In the genomic region with DNA sequence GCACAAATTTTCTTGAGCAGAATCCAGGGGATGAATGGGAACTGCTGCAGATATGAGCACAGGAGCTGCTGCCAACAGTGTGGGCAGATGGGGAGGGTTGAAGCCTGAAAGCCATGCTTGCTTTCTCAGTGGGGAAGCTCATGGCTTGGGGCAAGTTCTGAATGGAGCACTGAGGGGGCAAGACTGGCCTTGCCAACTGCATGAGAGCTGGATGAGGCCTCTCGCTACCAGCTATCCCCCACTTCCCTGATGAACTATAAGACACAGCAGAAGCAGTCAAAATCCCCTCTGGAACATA, we compare ENCODE assay signal across 20 cellular contexts. TPM values are rescaled to one million over a fixed set of nuclear protein-coding genes. Genes with fewer than 3 reads are reported as not detected.
A peak's percentile ranks its signal among the peaks of the same experiment; 100 is the strongest.
DNase-seq lines count a peak whose midpoint lies in the region; ATAC-seq and TF ChIP-seq lines count a peak whose summit lies in the region.
"Had no signal": no experiment of that assay in that cellular context is flagged by ENCODE, and none has a peak within 500 bp of the region (broad histone marks: within the 10 kb centered on the region; RNA-seq: fewer than 3 reads in every experiment).

No MANE protein-coding gene starts in this region.

- no CpG with 5 or more reads among the region's 1 CpG for WGBS in esophagus muscularis mucosa

- H3K36me3 ChIP-seq in esophagus muscularis mucosa (no peaks in the 10 kb centered on the region), neutrophil (peaks cover 6% of the 10 kb centered on the region), H7 (replicated peaks; ENCODE audit: control insufficient read depth, insufficient read depth, low read length) (no peaks in the 10 kb centered on the region)
- H3K36me3 ChIP-seq: BLaER1 had no signal

- H3K4me1 ChIP-seq in esophagus muscularis mucosa (peaks cover 0 to 10% (median 0%) of the 10 kb centered on the region in 4 donors), neutrophil (ENCODE audit: control insufficient read depth in 1 of 2, insufficient read depth in 1 of 2, low read depth in 1 of 2, low read length in 1 of 2) (peaks cover 30 to 53% of the 10 kb centered on the region in 2 experiments)

- TF ChIP-seq POLR2A in esophagus muscularis mucosa (IDR thresholded peaks at IDR 0.05; ENCODE audit: low read depth): no peak

- intact Hi-C loops in esophagus muscularis mucosa (cut with DNase I): no loop called here

- no peak overlapping the region for H3K27ac ChIP-seq in esophagus muscularis mucosa (replicated peaks in 1 of 4)
- H3K27ac ChIP-seq in neutrophil: peak overlapping the region; percentile 45
- H3K27ac ChIP-seq: BLaER1, HL-60 had no signal

- H3K4me3 ChIP-seq in esophagus muscularis mucosa (no peak overlapping the region), neutrophil (ENCODE audit: low read depth in 1 of 2, low read length in 1 of 2) (no peak overlapping the region), H7 (ENCODE audit: insufficient read depth, low read depth, low read length) (no peak overlapping the region)
- H3K4me3 ChIP-seq: BLaER1 had no signal

- DNase-seq in NCI-H146 (lab: John Stamatoyannopoulos, UW): peak; percentile 52
- no peak for DNase-seq in NCI-H146 treated with DMSO at 0.1 percent for 48 hours (lab: John Stamatoyannopoulos, UW; ENCODE audit: unreplicated experiment)
- DNase-seq in NCI-H69 (lab: John Stamatoyannopoulos, UW): peak; percentile 68
- DNase-seq in esophagus muscularis mucosa (ENCODE audit: extremely low spot score): peak; percentile 50
- no peak for DNase-seq in H7
- DNase-seq: 8988T, GF-D8, NCI-H1417, NCI-H2107, NCI-H226, NCI-H748 treated with DMSO at 0.1 percent for 48 hours, RPMI8226, T-cell had no signal

- TF ChIP-seq CTCF in esophagus muscularis mucosa (IDR thresholded peaks at IDR 0.05) (no peak), neutrophil (IDR thresholded peaks at IDR 0.05) (no peak)

- ATAC-seq in HG03196 (IDR thresholded peaks at IDR 0.05; ENCODE audit: unreplicated experiment): no peak
- no peak for ATAC-seq in GM18867 (IDR thresholded peaks at IDR 0.05; ENCODE audit: unreplicated experiment)
- ATAC-seq: T-cell had no signal

- H3K27me3 ChIP-seq in esophagus muscularis mucosa (no peaks in the 10 kb centered on the region), neutrophil (no peaks in the 10 kb centered on the region), H7 (ENCODE audit: control insufficient read depth, insufficient read depth, low read length) (no peaks in the 10 kb centered on the region)
- H3K27me3 ChIP-seq: BLaER1 had no signal

- H3K9me3 ChIP-seq in esophagus muscularis mucosa (peaks cover 0 to 33% (median 9%) of the 10 kb centered on the region in 4 donors), neutrophil (no peaks in the 10 kb centered on the region)

- no peak for TF ChIP-seq EP300 in esophagus muscularis mucosa (IDR thresholded peaks at IDR 0.05)

RNA-seq across cellular contexts. Expression of a gene that starts 28.3 kb away (rescaled TPM):
- total RNA-seq in esophagus muscularis mucosa: 1 to 10 TPM; 1.1 to 9.3 (median 1.2) TPM
- not detected in 2 replicates for total RNA-seq in H7 (2014; rRNA removed; shearing (Covaris generic))
- total RNA-seq: SK-MEL-5 had no signal

RNA-seq across cellular contexts. Expression of a gene that starts 30.0 kb away (rescaled TPM):
- not detected for total RNA-seq in esophagus muscularis mucosa
- total RNA-seq in H7 (2014; rRNA removed; shearing (Covaris generic)): not detected in 2 replicates
- total RNA-seq: LHCN-M2, SK-MEL-5, T-cell had no signal

RNA-seq across cellular contexts. Expression of a gene that starts 57.2 kb away (rescaled TPM):
- under 1 TPM in 1 of 4 donors, not detected in 3; 0.66 TPM for total RNA-seq in esophagus muscularis mucosa
- total RNA-seq in H7 (2014; rRNA removed; shearing (Covaris generic)): not detected in 2 replicates
- total RNA-seq: LHCN-M2, SK-MEL-5 had no signal

Comparison
In these comparisons a context has a peak if more than half of its experiments do, and no peak if none do; other contexts are left out.
1. DNase-seq: peak in NCI-H146 (single experiment), NCI-H69 (single experiment) and esophagus muscularis mucosa (single experiment); none in NCI-H146 treated with DMSO at 0.1 percent for 48 hours (single experiment) and H7 (single experiment).